Comparison of ENCODE assay signal across 8 cellular contexts in the genomic region with DNA sequence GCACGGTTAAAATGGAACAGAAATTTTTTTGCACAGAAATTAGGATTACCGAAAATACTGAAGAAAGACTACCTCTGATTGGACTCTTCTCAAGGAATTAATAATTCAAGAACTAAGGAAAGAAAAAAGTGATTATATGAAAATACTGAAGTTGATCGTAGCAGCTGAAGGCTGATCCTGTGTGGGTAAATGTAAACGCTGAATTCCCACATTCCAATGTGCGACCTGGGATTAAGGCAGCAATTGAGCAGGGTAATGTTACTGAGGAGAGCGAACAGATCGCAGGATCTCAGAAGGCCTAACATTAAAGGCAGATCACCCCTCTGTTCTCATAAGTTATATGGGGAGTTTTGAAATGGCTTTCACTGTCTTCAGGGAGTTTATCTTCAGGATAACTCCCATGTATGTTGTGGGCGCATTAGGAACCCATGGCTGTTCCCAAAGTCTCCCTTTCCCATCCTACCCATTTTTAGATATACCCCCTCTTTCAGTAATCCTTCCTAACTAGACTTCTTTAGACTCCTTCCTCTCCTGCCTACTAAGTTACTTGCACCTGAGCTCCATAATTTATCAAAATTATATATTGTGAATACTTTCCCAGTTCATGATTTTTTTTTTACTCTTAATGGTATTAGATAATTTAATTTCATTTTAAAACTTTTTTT. TPM values are rescaled to one million over a fixed set of nuclear protein-coding genes. Genes with fewer than 3 reads are reported as not detected.
A peak's percentile ranks its signal among the peaks of the same experiment; 100 is the strongest.
DNase-seq lines count a peak whose midpoint lies in the region; ATAC-seq and TF ChIP-seq lines count a peak whose summit lies in the region.

No MANE protein-coding gene starts in this region.

- no peaks in the 10 kb centered on the region for H3K27me3 ChIP-seq in mesendoderm (ENCODE audit: insufficient read depth, low read length, poor library complexity)

- H3K4me3 ChIP-seq in AG09309 (ENCODE audit: control insufficient read depth, low read depth, low read length) (peak overlapping the region; percentile 86), astrocyte of the cerebellum (ENCODE audit: low read depth, low read length) (peak overlapping the region; percentile 76), mesendoderm (ENCODE audit: low read length) (peak overlapping the region; percentile 91)

- peak overlapping the region; percentile 87 for H3K4me2 ChIP-seq in mesendoderm (ENCODE audit: low read length)

- H3K9ac ChIP-seq in mesendoderm (ENCODE audit: low read length), result peak overlapping the region; percentile 91

- H3K18ac ChIP-seq in mesendoderm (ENCODE audit: low read length), result no peak overlapping the region

- WGBS in mesendoderm (ENCODE audit: extremely low coverage, insufficient coverage, low lambda C conversion rate), result no CpG with 5 or more reads among the region's 8 CpGs

- ATAC-seq in GM21390 (IDR thresholded peaks at IDR 0.05; ENCODE audit: unreplicated experiment) (no peak), GM18909 (IDR thresholded peaks at IDR 0.05; ENCODE audit: poor library complexity, unreplicated experiment) (no peak), HG03135 (IDR thresholded peaks at IDR 0.05; ENCODE audit: unreplicated experiment) (no peak)

- peaks cover 3% of the 10 kb centered on the region for H3K79me2 ChIP-seq in mesendoderm (ENCODE audit: control insufficient read depth, insufficient read depth, low read length)

- no peak overlapping the region for H2BK5ac ChIP-seq in mesendoderm (ENCODE audit: low read length)

- TF ChIP-seq CTCF in AG09309 (IDR thresholded peaks at IDR 0.05; ENCODE audit: control insufficient read depth, insufficient read depth, low read depth, low read length, missing control alignments), result no peak
- TF ChIP-seq CTCF in astrocyte of the cerebellum (IDR thresholded peaks at IDR 0.05; ENCODE audit: low read depth, low read length, missing control alignments), result no peak

- no peaks in the 10 kb centered on the region for H3K36me3 ChIP-seq in mesendoderm (ENCODE audit: control insufficient read depth, insufficient read depth, low read length)

- DNase-seq in AG09309 (ENCODE audit: low read depth) (no peak), HT1080 (ENCODE audit: low read depth) (peak; percentile 30), astrocyte of the cerebellum (ENCODE audit: low read depth) (no peak), mesendoderm (peak; percentile 37), GOT3 (lab: John Stamatoyannopoulos, UW) (no peak)

- no peak overlapping the region for H2BK120ac ChIP-seq in mesendoderm (ENCODE audit: low read depth, low read length)

- H3K23ac ChIP-seq in mesendoderm (ENCODE audit: low read length), result peak overlapping the region; percentile 76

- H3K79me1 ChIP-seq in mesendoderm (ENCODE audit: low read length), result peaks cover 2% of the 10 kb centered on the region

- H4K5ac ChIP-seq in mesendoderm (ENCODE audit: low read length), result no peak overlapping the region

- H4K8ac ChIP-seq in mesendoderm (ENCODE audit: low read depth, low read length), result no peak overlapping the region

- in situ Hi-C loops in astrocyte of the cerebellum (cut with HindIII; ENCODE audit: low sequenced_read_pairs), result no loop called here

- H2AK5ac ChIP-seq in mesendoderm (ENCODE audit: low read length), result no peak overlapping the region

- H3K56ac ChIP-seq in mesendoderm (ENCODE audit: low read length), result peak overlapping the region; percentile 82

- peaks cover 1% of the 10 kb centered on the region for H3K4me1 ChIP-seq in mesendoderm (ENCODE audit: control insufficient read depth, low read depth, low read length)

- H2BK15ac ChIP-seq in mesendoderm (replicated peaks; ENCODE audit: low read depth), result no peak overlapping the region

- H3K4ac ChIP-seq in mesendoderm (ENCODE audit: low read depth, low read length), result no peak overlapping the region

- H3K27ac ChIP-seq in mesendoderm (ENCODE audit: low read depth, low read length), result no peak overlapping the region

RNA-seq across cellular contexts. Expression of a gene that starts 1.0 kb away (rescaled TPM):
- 160 and 187 TPM in 2 replicates for total RNA-seq in HT1080 (2014; rRNA removed; shearing (Covaris generic))
- 136 and 139 TPM in 2 replicates for polyA plus RNA-seq in HT1080 (2015; cell fraction: cytosol; rRNA removed)
- polyA plus RNA-seq in HT1080 (2015; cell fraction: nucleus; rRNA removed), result 72.8 and 74.4 TPM in 2 replicates
- 38.7 TPM for polyA plus RNA-seq in mesendoderm (2013, experiment 1 of 2)
- 39.7 TPM for polyA plus RNA-seq in mesendoderm (2013, experiment 2 of 2)

RNA-seq across cellular contexts. Expression of a gene that starts 28.2 kb away (rescaled TPM):
- 197 and 212 TPM in 2 replicates for total RNA-seq in HT1080 (2014; rRNA removed; shearing (Covaris generic))
- 274 and 278 TPM in 2 replicates for polyA plus RNA-seq in HT1080 (2015; cell fraction: cytosol; rRNA removed)
- 809 and 822 TPM in 2 replicates for polyA plus RNA-seq in HT1080 (2015; cell fraction: nucleus; rRNA removed)
- 9.6 TPM for polyA plus RNA-seq in mesendoderm (2013, experiment 1 of 2)
- polyA plus RNA-seq in mesendoderm (2013, experiment 2 of 2), result 10.6 TPM

Comparison
In these comparisons a context has a peak if more than half of its experiments do, and no peak if none do; other contexts are left out.
1. DNase-seq: peak in HT1080 (single experiment) and mesendoderm (single experiment); none in AG09309 (single experiment), astrocyte of the cerebellum (single experiment) and GOT3 (single experiment).
2. Peak in every context shown above with its lines, with median percentiles within 50 percentile points of each other: H3K4me3 ChIP-seq.